In genomic region chr6:12878741-12879140, GRCh38 we compare ENCODE assay signal across 3 cellular contexts.
"Had no signal": no experiment of that assay in that cellular context is flagged by ENCODE, and none has a peak within 500 bp of the region (broad histone marks: within the 10 kb centered on the region; RNA-seq: fewer than 3 reads in every experiment).

No MANE protein-coding gene starts in this region.

- H3K4me3 ChIP-seq: GM12878 had no signal

- ATAC-seq: GM12878 had no signal

- DNase-seq: GDM1, GF-D8 had no signal
